Comparison of ENCODE assay signal across 17 cellular contexts in the genomic region with DNA sequence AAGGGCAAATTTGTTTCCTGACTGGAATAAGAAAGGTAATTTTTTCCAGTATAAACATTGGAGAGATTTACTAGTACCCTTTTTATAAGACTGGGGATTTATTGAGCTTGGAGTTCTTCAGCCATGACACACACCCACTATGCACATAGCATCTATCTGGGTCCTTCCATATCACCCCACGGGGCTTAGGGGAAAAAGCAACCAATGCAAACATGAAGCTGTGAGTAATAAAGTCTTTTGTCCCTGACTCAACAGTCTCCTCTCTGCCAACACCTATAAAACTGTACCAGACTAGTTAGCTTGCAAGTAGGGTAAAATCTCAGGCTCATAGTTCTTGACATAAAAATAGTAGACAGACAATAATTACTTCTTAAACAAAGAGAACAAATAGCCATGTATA. TPM values are rescaled to one million over a fixed set of nuclear protein-coding genes. Genes with fewer than 3 reads are reported as not detected.
DNase-seq lines count a peak whose midpoint lies in the region; ATAC-seq and TF ChIP-seq lines count a peak whose summit lies in the region.
"Had no signal": no experiment of that assay in that cellular context is flagged by ENCODE, and none has a peak within 500 bp of the region (broad histone marks: within the 10 kb centered on the region; RNA-seq: fewer than 3 reads in every experiment).

No MANE protein-coding gene starts in this region.

- no peak overlapping the region for H2BK20ac ChIP-seq in IMR-90 (ENCODE audit: low read depth, low read length)

- dilution Hi-C loops in IMR-90 (cut with HindIII; ENCODE audit: low sequenced_read_pairs, unreplicated experiment) = no loop called here

- no peak for TF ChIP-seq RAD21 in IMR-90 (IDR thresholded peaks at IDR 0.05; ENCODE audit: low read length)

- POLR2A ChIA-PET in IMR-90 (lab: Charles Lee; ENCODE audit: unreplicated experiment) = no interaction called here

- H3K18ac ChIP-seq in IMR-90 (ENCODE audit: low read depth, low read length) = no peak overlapping the region

- no peaks in the 10 kb centered on the region for H3K79me1 ChIP-seq in IMR-90 (ENCODE audit: low read depth in 1 of 2, low read length in 2 of 2)

- H2AK9ac ChIP-seq in IMR-90 (replicated peaks; ENCODE audit: low read depth, low read length, poor library complexity) = no peak overlapping the region

- peak; percentile 30 for DNase-seq in AG20443 (ENCODE audit: low spot score)
- DNase-seq in IMR-90 = peak; percentile 45
- DNase-seq in astrocyte of the spinal cord (ENCODE audit: low read depth, low spot score) = peak; percentile 92
- DNase-seq in kidney glomerular epithelial cell (lab: John Stamatoyannopoulos, UW) = peak; percentile 32
- DNase-seq in AG08396 (ENCODE audit: low spot score) = no peak
- no peak for DNase-seq in COLO668 (lab: John Stamatoyannopoulos, UW; ENCODE audit: unreplicated experiment)
- DNase-seq in GM13976 (ENCODE audit: low spot score) = no peak
- DNase-seq: islet precursor cell, NCI-H774, SIG-M5, transverse colon had no signal

- TF ChIP-seq CTCF in IMR-90 (conservative IDR thresholded peaks at IDR 0.05; ENCODE audit: low read depth, low read length) = no peak
- TF ChIP-seq CTCF in astrocyte of the spinal cord (IDR thresholded peaks at IDR 0.05; ENCODE audit: low read depth, low read length) = no peak
- no peak for TF ChIP-seq CTCF in GM13976 (IDR thresholded peaks at IDR 0.05; ENCODE audit: borderline replicate concordance, control extremely low read depth, extremely low read depth, insufficient read depth, missing control alignments)

- intact Hi-C loops in IMR-90 (cut with micrococcal nuclease) = no loop called here

- no peak overlapping the region for H3K27ac ChIP-seq in IMR-90 (ENCODE audit: insufficient read depth, low read length)
- H3K27ac ChIP-seq: BLaER1, transverse colon, VCaP had no signal

- H3K4me2 ChIP-seq in IMR-90 (ENCODE audit: low read depth, low read length) = no peak overlapping the region
- H3K4me2 ChIP-seq: BLaER1, GM23338 had no signal

- BruUV-seq in IMR-90 (replicated peaks; lab: Mats Ljungman, UMichigan) = no TSS peak

- H4K91ac ChIP-seq in IMR-90 (ENCODE audit: insufficient read depth, low read depth, low read length) = no peak overlapping the region

- H3K4ac ChIP-seq in IMR-90 (ENCODE audit: low read depth, low read length) = no peak overlapping the region

- no peak overlapping the region for H3K23ac ChIP-seq in IMR-90 (ENCODE audit: low read depth, low read length)

- H4K8ac ChIP-seq in IMR-90 (ENCODE audit: low read depth in 2 of 2, low read length in 2 of 2) = no peak overlapping the region

- no peak overlapping the region for H2BK120ac ChIP-seq in IMR-90 (ENCODE audit: low read depth, low read length)

- H2AFZ ChIP-seq in IMR-90 (replicated peaks; ENCODE audit: low read length, poor library complexity) = no peak overlapping the region
- H2AFZ ChIP-seq: GM23338 had no signal

- no peaks in the 10 kb centered on the region for H3K9me1 ChIP-seq in IMR-90 (ENCODE audit: insufficient read depth, low read length)

- CTCF ChIA-PET in IMR-90 (lab: Yijun Ruan, JAX) = no interaction called here

- no peaks in the 10 kb centered on the region for H3K9me3 ChIP-seq in IMR-90 (ENCODE audit: control insufficient read depth, insufficient read depth, low read length)
- H3K9me3 ChIP-seq: BLaER1, transverse colon had no signal

- no peak overlapping the region for H3K9ac ChIP-seq in IMR-90 (ENCODE audit: low read depth, low read length)
- H3K9ac ChIP-seq: BLaER1 had no signal

- ATAC-seq in IMR-90 (ENCODE audit: low read depth) (no peak; the same call in 1 of the 2 replicates), HG02759 (IDR thresholded peaks at IDR 0.05; ENCODE audit: unreplicated experiment) (no peak)
- ATAC-seq: GM23338, K562 had no signal

- H3K4me3 ChIP-seq in IMR-90 (ENCODE audit: insufficient read depth, low read depth, low read length) = no peak overlapping the region
- H3K4me3 ChIP-seq in astrocyte of the spinal cord (ENCODE audit: low read depth, low read length) = no peak overlapping the region
- H3K4me3 ChIP-seq: BLaER1, GM23338, K562, transverse colon had no signal

- H4K5ac ChIP-seq in IMR-90 (ENCODE audit: low read depth, low read length) = no peak overlapping the region

- no peak overlapping the region for H3K56ac ChIP-seq in IMR-90 (ENCODE audit: extremely low read depth, insufficient read depth, low read length)

- H2BK5ac ChIP-seq in IMR-90 (ENCODE audit: low read depth, low read length, poor library complexity, severe bottlenecking) = no peak overlapping the region

- TF ChIP-seq POLR2A in IMR-90 (IDR thresholded peaks at IDR 0.05; ENCODE audit: low read depth, low read length) = no peak

- H3K14ac ChIP-seq in IMR-90 (replicated peaks; ENCODE audit: low read depth, low read length) = no peak overlapping the region

- no CpG with 5 or more reads among the region's 1 CpG for WGBS in IMR-90 (ENCODE audit: extremely low coverage in 2 of 2, insufficient read length in 1 of 2), 2 experiments

- in situ Hi-C loops in IMR-90 (cut with MboI; ENCODE audit: low sequenced_read_pairs) = no loop called here
- in situ Hi-C loops in astrocyte of the spinal cord (cut with HindIII; ENCODE audit: low sequenced_read_pairs) = no loop called here
- in situ Hi-C loops in GM13976 (cut with MboI; ENCODE audit: low sequenced_read_pairs, unreplicated experiment) = no loop called here

- H3K27me3 ChIP-seq in IMR-90 (ENCODE audit: control insufficient read depth, insufficient read depth, low read length) = no peaks in the 10 kb centered on the region; the same call in 1 of the 2 replicates
- H3K27me3 ChIP-seq: BLaER1, transverse colon had no signal

- no peak overlapping the region for H2AK5ac ChIP-seq in IMR-90 (ENCODE audit: low read depth, low read length)

- no peaks in the 10 kb centered on the region for H3K4me1 ChIP-seq in IMR-90 (ENCODE audit: control insufficient read depth, insufficient read depth, low read length)
- H3K4me1 ChIP-seq: BLaER1 had no signal

- H2BK15ac ChIP-seq in IMR-90 (ENCODE audit: low read depth, low read length) = no peak overlapping the region

- no peaks in the 10 kb centered on the region for H3K36me3 ChIP-seq in IMR-90 (ENCODE audit: control insufficient read depth, insufficient read depth, low read length)
- H3K36me3 ChIP-seq: BLaER1, transverse colon had no signal

- H4K20me1 ChIP-seq in IMR-90 (ENCODE audit: insufficient read depth, low read length) = no peaks in the 10 kb centered on the region
- H4K20me1 ChIP-seq: BLaER1 had no signal

TF ChIP-seq in IMR-90, 13 proteins besides CTCF, POLR2A, EP300 and RAD21:
- no peak for TF ChIP-seq MXI1 (IDR thresholded peaks at IDR 0.05; ENCODE audit: borderline replicate concordance, low read depth, low read length)
- TF ChIP-seq MAZ (IDR thresholded peaks at IDR 0.05; ENCODE audit: borderline replicate concordance, low read depth, low read length) = no peak
- no peak for TF ChIP-seq SMC3 (IDR thresholded peaks at IDR 0.05; ENCODE audit: low read depth, low read length)
- TF ChIP-seq RCOR1 (IDR thresholded peaks at IDR 0.05; ENCODE audit: insufficient replicate concordance, low read length) = no peak
- TF ChIP-seq CHD1 (IDR thresholded peaks at IDR 0.05; ENCODE audit: low read depth, low read length) = no peak
- TF ChIP-seq FOS (IDR thresholded peaks at IDR 0.05; ENCODE audit: low read depth, low read length) = no peak
- no peak for TF ChIP-seq MAFK (IDR thresholded peaks at IDR 0.05; ENCODE audit: low read depth, low read length)
- TF ChIP-seq NFE2L2 (IDR thresholded peaks at IDR 0.05; ENCODE audit: low read depth, low read length) = no peak
- TF ChIP-seq, protein P1, sequence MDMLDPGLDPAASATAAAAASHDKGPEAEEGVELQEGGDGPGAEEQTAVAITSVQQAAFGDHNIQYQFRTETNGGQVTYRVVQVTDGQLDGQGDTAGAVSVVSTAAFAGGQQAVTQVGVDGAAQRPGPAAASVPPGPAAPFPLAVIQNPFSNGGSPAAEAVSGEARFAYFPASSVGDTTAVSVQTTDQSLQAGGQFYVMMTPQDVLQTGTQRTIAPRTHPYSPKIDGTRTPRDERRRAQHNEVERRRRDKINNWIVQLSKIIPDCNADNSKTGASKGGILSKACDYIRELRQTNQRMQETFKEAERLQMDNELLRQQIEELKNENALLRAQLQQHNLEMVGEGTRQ (IDR thresholded peaks at IDR 0.05; ENCODE audit: low read depth, low read length) = no peak
- TF ChIP-seq BHLHE40 (IDR thresholded peaks at IDR 0.05; ENCODE audit: low read depth, low read length) = no peak

RNA-seq across cellular contexts. Expression of a gene that starts 23.4 kb away (rescaled TPM):
- not detected in 2 replicates for total RNA-seq in IMR-90 (2012; rRNA removed)
- polyA plus RNA-seq in IMR-90 (2012; rRNA removed) = 0.05 TPM in 1 of 2 replicates, not detected in the other
- 0.01 TPM in 1 of 2 replicates, not detected in the other for polyA plus RNA-seq in IMR-90 (2012; cell fraction: cytosol; rRNA removed)
- 0.22 TPM in 1 of 2 replicates, not detected in the other for polyA plus RNA-seq in IMR-90 (2012; cell fraction: nucleus; rRNA removed; ENCODE audit: low replicate concordance)
- total RNA-seq: activated T-helper 2 cell treated with anti-CD3 and anti-CD28 coated beads, Interferon-gamma antibody, Interleukin-2, Interleukin-4, amounts not matched to agents 10 μg/mL and 5 μg/mL and 100 μg/mL, durations not matched to agents 14 hours and 24 hours and 36 hours had no signal

Comparison
In these comparisons a context has a peak if more than half of its experiments do, and no peak if none do; other contexts are left out.
1. DNase-seq: peak in AG20443 (single experiment), IMR-90 (single experiment), astrocyte of the spinal cord (single experiment) and kidney glomerular epithelial cell (single experiment); none in AG08396 (single experiment), COLO668 (single experiment) and GM13976 (single experiment).